23 cellular contexts compared by ENCODE assay signal in the genomic region with DNA sequence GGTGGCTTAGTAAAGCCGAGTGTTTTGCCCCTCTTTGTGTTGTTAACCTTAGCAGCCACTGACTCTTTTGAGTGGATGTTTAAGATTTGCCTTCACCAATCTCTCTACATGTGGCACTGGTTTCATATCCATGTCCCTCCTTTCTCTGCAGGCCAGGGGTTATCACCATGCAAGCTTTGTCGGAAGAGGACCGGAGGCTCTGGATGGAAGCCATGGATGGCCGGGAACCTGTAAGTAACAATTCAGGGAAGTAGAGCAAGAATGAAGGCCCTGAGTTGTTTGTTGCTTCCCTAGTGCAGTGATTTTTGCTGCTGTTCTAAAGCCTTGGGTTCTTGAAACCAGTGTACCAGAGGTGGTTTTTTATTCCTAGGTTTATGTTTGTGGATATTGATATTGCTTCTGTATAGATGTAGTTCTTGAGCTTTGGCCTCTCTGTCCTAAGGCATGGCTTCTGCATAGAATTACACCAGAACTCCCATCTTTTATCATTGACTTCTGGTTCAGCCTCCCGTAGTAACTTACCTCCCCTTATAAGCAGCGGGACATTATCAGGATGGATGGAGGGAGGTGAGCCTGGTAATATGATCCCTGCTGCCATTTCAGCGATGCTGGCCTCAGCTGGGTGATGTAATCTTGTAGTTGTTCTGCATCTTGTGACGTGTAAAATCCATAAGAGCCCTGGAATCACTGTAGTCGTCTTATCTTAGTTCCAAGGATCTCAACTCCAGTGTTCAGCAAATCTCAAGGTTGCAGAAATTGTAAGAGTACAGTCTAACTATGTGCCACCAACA.
DNase-seq lines count a peak whose midpoint lies in the region; ATAC-seq and TF ChIP-seq lines count a peak whose summit lies in the region.
"Had no signal": no experiment of that assay in that cellular context is flagged by ENCODE, and none has a peak within 500 bp of the region (broad histone marks: within the 10 kb centered on the region; RNA-seq: fewer than 3 reads in every experiment).

No MANE protein-coding gene starts in this region.

- H3K36me3 Mint-ChIP-seq in H9 (ENCODE audit: insufficient read depth in 1 of 3, low read depth in 3 of 3) (peaks cover 0 to 2% (median 0%) of the 10 kb centered on the region in 3 experiments; a peak in 1 of 7 replicates), natural killer cell (no peaks in the 10 kb centered on the region)
- H3K36me3 Mint-ChIP-seq: mesothelial cell of epicardium had no signal

- H4K20me1 ChIP-seq in H9 (ENCODE audit: control insufficient read depth, insufficient read depth, insufficient read length): no peaks in the 10 kb centered on the region
- no peaks in the 10 kb centered on the region for H4K20me1 ChIP-seq in PC-9 (ENCODE audit: insufficient read depth)

- no peak overlapping the region for H4K8ac ChIP-seq in H9 (replicated peaks; ENCODE audit: insufficient read length, low read depth, low read length)

- H3F3A ChIP-seq in PC-9 (ENCODE audit: insufficient read depth, low read depth): no peaks in the 10 kb centered on the region

- H2BK12ac ChIP-seq in H9 (ENCODE audit: insufficient read length, low read depth, low read length): no peak overlapping the region

- no peaks in the 10 kb centered on the region for H3K9me2 ChIP-seq in PC-9 (ENCODE audit: insufficient read depth)

- H3K79me2 ChIP-seq in H9 (ENCODE audit: insufficient read depth, low read length): 0 out of 2 replicates have a peak, but pooled peaks cover 2% of the 10 kb centered on the region
- H3K79me2 ChIP-seq in PC-9 (ENCODE audit: low read depth): no peaks in the 10 kb centered on the region

- H3K27me3 ChIP-seq in H9 (ENCODE audit: insufficient read depth, low read length): no peaks in the 10 kb centered on the region
- no peaks in the 10 kb centered on the region for H3K27me3 ChIP-seq in left ventricle myocardium inferior (ENCODE audit: low read depth)
- H3K27me3 ChIP-seq in PC-9 (ENCODE audit: insufficient read depth, low read depth): no peaks in the 10 kb centered on the region
- H3K27me3 ChIP-seq: SJCRH30, transverse colon had no signal

- TF ChIP-seq CTCF in H9 (conservative IDR thresholded peaks at IDR 0.05) (no peak), left ventricle myocardium inferior (IDR thresholded peaks at IDR 0.05; ENCODE audit: borderline replicate concordance) (no peak), natural killer cell (IDR thresholded peaks at IDR 0.05) (no peak), PC-9 (conservative IDR thresholded peaks at IDR 0.05) (no peak), GM20000 (IDR thresholded peaks at IDR 0.05; ENCODE audit: extremely low read depth, missing control alignments) (no peak)

- H3K27me3 Mint-ChIP-seq in H9 (ENCODE audit: low read depth) (no peaks in the 10 kb centered on the region), natural killer cell (ENCODE audit: low read depth in 2 of 2) (no peaks in the 10 kb centered on the region)
- H3K27me3 Mint-ChIP-seq: stimulated activated naive CD8-positive, alpha-beta T cell treated with anti-CD3 and anti-CD28 coated beads, Interleukin-15, Interleukin-2, amounts not matched to agents 100 ng/mL and 50 ng/mL, for 24 hours had no signal

- H3T11ph ChIP-seq in H9 (ENCODE audit: low read length): no peak overlapping the region

- no peak overlapping the region for H3K18ac ChIP-seq in H9 (ENCODE audit: insufficient read length, low read depth, low read length)

- H3K23me2 ChIP-seq in H9 (ENCODE audit: insufficient read length, low read depth, low read length, poor library complexity, severe bottlenecking): no peaks in the 10 kb centered on the region

- H2AK5ac ChIP-seq in H9 (ENCODE audit: insufficient read length, low read length): no peak overlapping the region

- H4K5ac ChIP-seq in H9 (ENCODE audit: insufficient read length, low read depth, low read length): no peak overlapping the region

- H4K91ac ChIP-seq in H9 (ENCODE audit: insufficient read length, low read depth, low read length): no peak overlapping the region

- WGBS in H9 (ENCODE audit: extremely low coverage, insufficient read length, low lambda C conversion rate): no CpG with 5 or more reads among the region's 9 CpGs

- H3K4me1 Mint-ChIP-seq in H9 (peaks cover 10 to 13% of the 10 kb centered on the region in 2 experiments), natural killer cell (peaks cover 88 to 94% of the 10 kb centered on the region in 2 donors)
- H3K4me1 Mint-ChIP-seq: nephron had no signal

- POLR2A ChIA-PET in PC-9 (lab: Charles Lee; ENCODE audit: unreplicated experiment): no interaction called here

- peak overlapping the region in 2 of 3 experiments; percentile 44 to 62; a peak in 2 of 7 replicates for H3K27ac Mint-ChIP-seq in H9
- peak overlapping the region; percentile 94 to 98 for H3K27ac Mint-ChIP-seq in natural killer cell
- H3K27ac Mint-ChIP-seq: mesothelial cell of epicardium; nephron; stimulated activated naive CD8-positive, alpha-beta T cell treated with anti-CD3 and anti-CD28 coated beads, Interleukin-15, Interleukin-2, amounts not matched to agents 100 ng/mL and 50 ng/mL, for 24 hours had no signal

- H3K14ac ChIP-seq in H9 (ENCODE audit: insufficient read depth, low read length): no peak overlapping the region

- no peak for ATAC-seq in natural killer cell
- ATAC-seq: PC-3 had no signal

- no TSS peak for BruUV-seq in PC-9 (replicated peaks; lab: Mats Ljungman, UMichigan)

- H3K79me1 ChIP-seq in H9 (ENCODE audit: insufficient read depth, low read depth, low read length, poor library complexity, severe bottlenecking): no peaks in the 10 kb centered on the region

- H3K9me3 ChIP-seq in H9 (ENCODE audit: control insufficient read depth, low read depth, low read length) (no peaks in the 10 kb centered on the region), left ventricle myocardium inferior (replicated peaks) (no peaks in the 10 kb centered on the region), PC-9 (ENCODE audit: insufficient read depth, low read depth) (no peaks in the 10 kb centered on the region)
- H3K9me3 ChIP-seq: SJCRH30, transverse colon had no signal

- H2BK20ac ChIP-seq in H9 (ENCODE audit: low read depth, low read length, poor library complexity, severe bottlenecking): no peak overlapping the region

- no peak overlapping the region for H3K27ac ChIP-seq in H9 (ENCODE audit: insufficient read length, low read depth, low read length)
- peak overlapping the region; percentile 84 for H3K27ac ChIP-seq in left ventricle myocardium inferior (replicated peaks)
- H3K27ac ChIP-seq in PC-9: no peak overlapping the region
- H3K27ac ChIP-seq: SJCRH30, skin epidermis, transverse colon, WERI-Rb-1 had no signal

- H2AFZ ChIP-seq in H9 (ENCODE audit: low read length) (no peak overlapping the region), PC-9 (no peak overlapping the region)

- intact Hi-C loops in left ventricle myocardium inferior (cut with micrococcal nuclease) (no loop called here), natural killer cell (cut with micrococcal nuclease) (no loop called here), PC-9 (cut with micrococcal nuclease; ENCODE audit: unreplicated experiment) (no loop called here)

- H3K4ac ChIP-seq in H9 (ENCODE audit: low read depth, low read length): no peak overlapping the region

- CTCF ChIA-PET in PC-9 (lab: Charles Lee): no interaction called here

- H2BK120ac ChIP-seq in H9 (ENCODE audit: low read depth, low read length, poor library complexity, severe bottlenecking): no peak overlapping the region

- H3K4me3 ChIP-seq in left ventricle myocardium inferior: no peak overlapping the region
- H3K4me3 ChIP-seq in PC-9: no peak overlapping the region
- H3K4me3 ChIP-seq: SJCRH30, skin epidermis, transverse colon had no signal

- H3K9ac ChIP-seq in H9 (ENCODE audit: extremely low read depth, insufficient read length, low read length): no peak overlapping the region

- DNase-seq in H9 (no peak), NCI-H510A (lab: John Stamatoyannopoulos, UW) (peak; percentile 10), left ventricle myocardium inferior (no peak), natural killer cell (no peak), PC-9 (no peak), NOMO-1 treated with DMSO at 0.1 percent for 48 hours (lab: John Stamatoyannopoulos, UW; ENCODE audit: unreplicated experiment) (no peak), GM20000 (ENCODE audit: low spot score) (no peak)
- DNase-seq: activated CD4-positive, alpha-beta T cell treated with anti-CD3 and anti-CD28 coated beads, Interleukin-2, amount 50 U/mL, for 4 hours; activated CD8-positive, alpha-beta memory T cell treated with anti-CD3 and anti-CD28 coated beads, Interleukin-2, amount 50 U/mL, for 48 hours; activated effector memory CD4-positive, alpha-beta T cell treated with anti-CD3 and anti-CD28 coated beads, Interleukin-2, amount 50 U/mL, for 16 hours; cortex of kidney; DMS79 treated with DMSO at 0.1 percent for 48 hours; NCI-H1092; NCI-H1930; PC-3; SJCRH30; T-helper 2 cell; transverse colon; WERI-Rb-1 had no signal

- no peak overlapping the region for H2BK15ac ChIP-seq in H9 (ENCODE audit: low read depth, low read length)

- H3K4me2 ChIP-seq in H9 (ENCODE audit: insufficient read depth, insufficient read length, low read length) (no peak overlapping the region), PC-9 (no peak overlapping the region)

- no peak overlapping the region for H3K4me3 Mint-ChIP-seq in H9
- peak overlapping the region; percentile 38 for H3K4me3 Mint-ChIP-seq in natural killer cell
- H3K4me3 Mint-ChIP-seq: mesothelial cell of epicardium; nephron; stimulated activated naive CD8-positive, alpha-beta T cell treated with anti-CD3 and anti-CD28 coated beads, Interleukin-15, Interleukin-2, amounts not matched to agents 100 ng/mL and 50 ng/mL, for 24 hours had no signal

- H3K56ac ChIP-seq in H9 (ENCODE audit: insufficient read length, low read depth, low read length): no peak overlapping the region

- no peak overlapping the region for H2BK5ac ChIP-seq in H9 (ENCODE audit: insufficient read length, low read length)

- H3K9me3 Mint-ChIP-seq in H9 (no peaks in the 10 kb centered on the region), natural killer cell (peaks cover 0 to 2% of the 10 kb centered on the region in 2 donors)
- H3K9me3 Mint-ChIP-seq: mesothelial cell of epicardium; nephron; stimulated activated naive CD8-positive, alpha-beta T cell treated with anti-CD3 and anti-CD28 coated beads, Interleukin-15, Interleukin-2, amounts not matched to agents 100 ng/mL and 50 ng/mL, for 24 hours had no signal

- peaks cover 12% of the 10 kb centered on the region for H3K36me3 ChIP-seq in left ventricle myocardium inferior
- H3K36me3 ChIP-seq in PC-9 (ENCODE audit: low read depth): peaks cover 6% of the 10 kb centered on the region; the same call in 1 of the 2 replicates
- H3K36me3 ChIP-seq: WERI-Rb-1 had no signal

- H3K23ac ChIP-seq in H9 (ENCODE audit: insufficient read length, low read depth, low read length): no peak overlapping the region

- H3K4me1 ChIP-seq in H9 (ENCODE audit: insufficient read depth, low read length) (peaks cover 6% of the 10 kb centered on the region; the same call in 1 of the 2 replicates), left ventricle myocardium inferior (peaks cover 96% of the 10 kb centered on the region), PC-9 (replicated peaks; ENCODE audit: insufficient read depth) (no peaks in the 10 kb centered on the region)
- H3K4me1 ChIP-seq: SJCRH30 had no signal
